In genomic region chr10:131729361-131729760, GRCh38 we compare ENCODE assay signal across 21 cellular contexts.
"Had no signal": no experiment of that assay in that cellular context is flagged by ENCODE, and none has a peak within 500 bp of the region (broad histone marks: within the 10 kb centered on the region; RNA-seq: fewer than 3 reads in every experiment).

No MANE protein-coding gene starts in this region.

- H3K4me1 ChIP-seq: foreskin keratinocyte had no signal

- H3K27ac ChIP-seq: foreskin keratinocyte, right atrium auricular region, skin epidermis, upper lobe of left lung had no signal

- H3K4me1 Mint-ChIP-seq: activated naive CD8-positive, alpha-beta T cell treated with anti-CD3 and anti-CD28 coated beads, Interleukin-2, amount 10 ng/mL, durations not matched to agents 7 days and 5 days had no signal

- H3K4me3 ChIP-seq: mucosa of descending colon, right atrium auricular region, skin epidermis, upper lobe of left lung had no signal

- H3K9me3 Mint-ChIP-seq: activated naive CD8-positive, alpha-beta T cell treated with anti-CD3 and anti-CD28 coated beads, Interleukin-2, amount 10 ng/mL, durations not matched to agents 7 days and 5 days; central memory CD8-positive, alpha-beta T cell had no signal

- H3K27me3 Mint-ChIP-seq: activated naive CD8-positive, alpha-beta T cell treated with anti-CD3 and anti-CD28 coated beads, Interleukin-2, amount 10 ng/mL, durations not matched to agents 7 days and 5 days had no signal

- H3K36me3 Mint-ChIP-seq: activated naive CD8-positive, alpha-beta T cell treated with anti-CD3 and anti-CD28 coated beads, Interleukin-2, amount 10 ng/mL, durations not matched to agents 7 days and 5 days; brain; immature natural killer cell; naive thymus-derived CD4-positive, alpha-beta T cell had no signal

- ATAC-seq: foreskin keratinocyte; mucosa of descending colon; naive thymus-derived CD4-positive, alpha-beta T cell had no signal

- H3K9me3 ChIP-seq: mucosa of descending colon had no signal

- DNase-seq: activated CD4-positive, CD25-positive, alpha-beta regulatory T cell treated with anti-CD3 and anti-CD28 coated beads, Interleukin-2, amount 50 U/mL, for 72 hours; activated gamma-delta T cell treated with Interleukin-2 at 50 U/mL for 16 hours; activated naive CD8-positive, alpha-beta T cell treated with anti-CD3 and anti-CD28 coated beads, Interleukin-2, amount 10 ng/mL, durations not matched to agents 7 days and 5 days; effector CD8-positive, alpha-beta T cell; foreskin keratinocyte; immature natural killer cell; mammary epithelial cell; mucosa of descending colon; naive thymus-derived CD4-positive, alpha-beta T cell; occipital lobe; stimulated activated CD4-positive, alpha-beta T cell treated with anti-CD3 and anti-CD28 coated beads, Interleukin-4, amount 100 ng/mL, for 4 hours; stimulated activated CD8-positive, alpha-beta memory T cell treated with anti-CD3 and anti-CD28 coated beads, Interleukin-4, amount 100 ng/mL, for 48 hours; stimulated activated naive CD4-positive, alpha-beta T cell treated with Interleukin-2 at 50 U/mL for 16 hours; T-helper 1 cell; T1000; upper lobe of left lung had no signal

- H3K4me3 Mint-ChIP-seq: activated naive CD8-positive, alpha-beta T cell treated with anti-CD3 and anti-CD28 coated beads, Interleukin-2, amount 10 ng/mL, durations not matched to agents 7 days and 5 days; brain; central memory CD8-positive, alpha-beta T cell; immature natural killer cell; naive thymus-derived CD4-positive, alpha-beta T cell had no signal

- H3K36me3 ChIP-seq: right atrium auricular region, upper lobe of left lung had no signal

- H3K27me3 ChIP-seq: foreskin keratinocyte, right atrium auricular region, upper lobe of left lung had no signal

- H3K27ac Mint-ChIP-seq: activated naive CD8-positive, alpha-beta T cell treated with anti-CD3 and anti-CD28 coated beads, Interleukin-2, amount 10 ng/mL, durations not matched to agents 7 days and 5 days; immature natural killer cell; naive thymus-derived CD4-positive, alpha-beta T cell; progenitor cell of endocrine pancreas had no signal
